In genomic region chr1:32201011-32201855, GRCh38 we compare ENCODE assay signal across 9 cellular contexts. TPM values are rescaled to one million over a fixed set of nuclear protein-coding genes. Genes with fewer than 3 reads are reported as not detected.
DNase-seq lines count a peak whose midpoint lies in the region; ATAC-seq and TF ChIP-seq lines count a peak whose summit lies in the region.
"Had no signal": no experiment of that assay in that cellular context is flagged by ENCODE, and none has a peak within 500 bp of the region (broad histone marks: within the 10 kb centered on the region; RNA-seq: fewer than 3 reads in every experiment).

No MANE protein-coding gene starts in this region.

- POLR2A ChIA-PET in activated naive CD8-positive, alpha-beta T cell treated with anti-CD3 and anti-CD28 coated beads, Interleukin-2, amount 10 ng/mL, durations not matched to agents 7 days and 5 days (lab: Charles Lee): interaction anchor here (0.6 to 3.1 kb wide), 20 partner anchors 9 to 557 kb away, joined by 3 to 37 read pairs (median 5); partner anchors contain the start of genes BSDC1, KPNA6, LCK and MARCKSL1

- no peaks in the 10 kb centered on the region for H3K9me2 ChIP-seq in SU-DHL-6 (replicated peaks; ENCODE audit: insufficient read depth, low read length)

- peak overlapping the region; percentile 84 for H3K4me3 Mint-ChIP-seq in activated naive CD8-positive, alpha-beta T cell treated with anti-CD3 and anti-CD28 coated beads, Interleukin-2, amount 10 ng/mL, durations not matched to agents 7 days and 5 days

- peaks cover 36% of the 10 kb centered on the region for H3K36me3 Mint-ChIP-seq in activated naive CD8-positive, alpha-beta T cell treated with anti-CD3 and anti-CD28 coated beads, Interleukin-2, amount 10 ng/mL, durations not matched to agents 7 days and 5 days

- H3K4me2 ChIP-seq in SU-DHL-6 (ENCODE audit: low read depth, low read length, poor library complexity, severe bottlenecking): peak overlapping the region; percentile 64

- H3K27ac ChIP-seq in SU-DHL-6 (ENCODE audit: low read depth, low read length): peak overlapping the region; percentile 62
- H3K27ac ChIP-seq in left ventricle myocardium inferior (replicated peaks): peak overlapping the region; percentile 91

- peak; percentile 37 for ATAC-seq in HG03045 (IDR thresholded peaks at IDR 0.05; ENCODE audit: unreplicated experiment)
- peak; percentile 61 for ATAC-seq in activated naive CD8-positive, alpha-beta T cell treated with anti-CD3 and anti-CD28 coated beads, Interleukin-2, amount 10 ng/mL, durations not matched to agents 7 days and 5 days (ENCODE audit: low read depth)
- no peak for ATAC-seq in GM19467 (IDR thresholded peaks at IDR 0.05; ENCODE audit: unreplicated experiment)

- peaks cover 54% of the 10 kb centered on the region for H3K4me1 Mint-ChIP-seq in activated naive CD8-positive, alpha-beta T cell treated with anti-CD3 and anti-CD28 coated beads, Interleukin-2, amount 10 ng/mL, durations not matched to agents 7 days and 5 days

- peak overlapping the region; percentile 3 for H2AFZ ChIP-seq in SU-DHL-6 (ENCODE audit: low read depth, low read length, severe bottlenecking)

- DNase-seq in GM12864 (ENCODE audit: low read depth): peak; percentile 61
- peak; percentile 88 for DNase-seq in activated naive CD8-positive, alpha-beta T cell treated with anti-CD3 and anti-CD28 coated beads, Interleukin-2, amount 10 ng/mL, durations not matched to agents 7 days and 5 days
- peak; percentile 77 for DNase-seq in left ventricle myocardium inferior
- peak; percentile 44 for DNase-seq in renal cortical epithelial cell (ENCODE audit: low read depth)
- no peak for DNase-seq in mesenteric fat pad (ENCODE audit: low spot score)

- H3K36me3 ChIP-seq in SU-DHL-6 (ENCODE audit: low read length) (no peaks in the 10 kb centered on the region), left ventricle myocardium inferior (peaks cover 15% of the 10 kb centered on the region)

- intact Hi-C loops in left ventricle myocardium inferior (cut with micrococcal nuclease): no loop called here

- H3K27me3 Mint-ChIP-seq in activated naive CD8-positive, alpha-beta T cell treated with anti-CD3 and anti-CD28 coated beads, Interleukin-2, amount 10 ng/mL, durations not matched to agents 7 days and 5 days: peaks cover 2% of the 10 kb centered on the region

- peaks cover 74% of the 10 kb centered on the region for H3K4me1 ChIP-seq in left ventricle myocardium inferior

- H4K20me1 ChIP-seq in SU-DHL-6 (ENCODE audit: low read depth, low read length): no peaks in the 10 kb centered on the region

- peak overlapping the region; percentile 65 for H3K4me3 ChIP-seq in GM12864 (ENCODE audit: low read depth, low read length)
- H3K4me3 ChIP-seq in SU-DHL-6 (ENCODE audit: insufficient read depth, low read length, poor library complexity, severe bottlenecking): peak overlapping the region; percentile 76
- H3K4me3 ChIP-seq in left ventricle myocardium inferior: peak overlapping the region; percentile 72

- H3K27ac Mint-ChIP-seq in activated naive CD8-positive, alpha-beta T cell treated with anti-CD3 and anti-CD28 coated beads, Interleukin-2, amount 10 ng/mL, durations not matched to agents 7 days and 5 days: peak overlapping the region; percentile 91

- H3K9me3 ChIP-seq in SU-DHL-6 (ENCODE audit: insufficient read depth, low read length) (no peaks in the 10 kb centered on the region), left ventricle myocardium inferior (replicated peaks) (no peaks in the 10 kb centered on the region)

- no peaks in the 10 kb centered on the region for H3K9me3 Mint-ChIP-seq in activated naive CD8-positive, alpha-beta T cell treated with anti-CD3 and anti-CD28 coated beads, Interleukin-2, amount 10 ng/mL, durations not matched to agents 7 days and 5 days

- TF ChIP-seq CTCF in GM12864 (IDR thresholded peaks at IDR 0.05; ENCODE audit: low read depth, low read length, missing control alignments) (no peak), SU-DHL-6 (IDR thresholded peaks at IDR 0.05; ENCODE audit: insufficient read depth, low read length, poor library complexity, severe bottlenecking) (peak; percentile 30), left ventricle myocardium inferior (IDR thresholded peaks at IDR 0.05; ENCODE audit: borderline replicate concordance) (no peak)

- H3K79me2 ChIP-seq in SU-DHL-6 (ENCODE audit: insufficient read depth, low read length): 0 out of 2 replicates have a peak, but pooled peaks cover 3% of the 10 kb centered on the region

- H3K27me3 ChIP-seq in SU-DHL-6 (ENCODE audit: low read length): no peaks in the 10 kb centered on the region
- no peaks in the 10 kb centered on the region for H3K27me3 ChIP-seq in left ventricle myocardium inferior (ENCODE audit: low read depth)

- peaks cover 20% of the 10 kb centered on the region for H3F3A ChIP-seq in SU-DHL-6 (ENCODE audit: insufficient read depth)

- peak overlapping the region; percentile 71 for H3K9ac ChIP-seq in SU-DHL-6 (ENCODE audit: low read length)

RNA-seq across cellular contexts. Expression of gene CCDC28B, which starts 0.8 kb away (rescaled TPM):
- 10 to 100 TPM; 48.6 to 55.6 TPM for total RNA-seq in activated naive CD8-positive, alpha-beta T cell treated with anti-CD3 and anti-CD28 coated beads, Interleukin-2, amount 10 ng/mL, durations not matched to agents 7 days and 5 days
- 16.7 TPM for total RNA-seq in left ventricle myocardium inferior
- total RNA-seq in renal cortical epithelial cell: 6.9 and 12.7 TPM in 2 replicates
- 3.5 TPM for total RNA-seq in mesenteric fat pad

RNA-seq across cellular contexts. Expression of gene IQCC, which starts 4.2 kb away (rescaled TPM):
- total RNA-seq in activated naive CD8-positive, alpha-beta T cell treated with anti-CD3 and anti-CD28 coated beads, Interleukin-2, amount 10 ng/mL, durations not matched to agents 7 days and 5 days: 1 to 10 TPM; 4.9 to 6.0 TPM
- total RNA-seq in left ventricle myocardium inferior (0.71 TPM), renal cortical epithelial cell (0.87 and 2.1 TPM in 2 replicates), mesenteric fat pad (0.67 TPM)

RNA-seq across cellular contexts. Expression of gene DCDC2B, which starts 7.7 kb away (rescaled TPM):
- total RNA-seq in activated naive CD8-positive, alpha-beta T cell treated with anti-CD3 and anti-CD28 coated beads, Interleukin-2, amount 10 ng/mL, durations not matched to agents 7 days and 5 days: under 1 TPM; 0.17 to 0.22 TPM
- total RNA-seq in left ventricle myocardium inferior (not detected), renal cortical epithelial cell (not detected in 2 replicates), mesenteric fat pad (not detected)
- total RNA-seq: subcutaneous adipose tissue had no signal

RNA-seq across cellular contexts. Expression of gene TMEM234, which starts 20.9 kb away (rescaled TPM):
- 10 to 100 TPM; 15.7 to 16.5 TPM for total RNA-seq in activated naive CD8-positive, alpha-beta T cell treated with anti-CD3 and anti-CD28 coated beads, Interleukin-2, amount 10 ng/mL, durations not matched to agents 7 days and 5 days
- total RNA-seq in left ventricle myocardium inferior: 10.9 TPM
- 9.4 and 19.8 TPM in 2 replicates for total RNA-seq in renal cortical epithelial cell
- total RNA-seq in mesenteric fat pad: 18.4 TPM

RNA-seq across cellular contexts. Expression of gene EIF3I, which starts 21.0 kb away (rescaled TPM):
- 100 to 1,000 TPM; 123 to 130 TPM for total RNA-seq in activated naive CD8-positive, alpha-beta T cell treated with anti-CD3 and anti-CD28 coated beads, Interleukin-2, amount 10 ng/mL, durations not matched to agents 7 days and 5 days
- total RNA-seq in left ventricle myocardium inferior (91.1 TPM), renal cortical epithelial cell (283 and 504 TPM in 2 replicates), mesenteric fat pad (160 TPM)
